Comparison of ENCODE assay signal across 19 cellular contexts in the genomic region with DNA sequence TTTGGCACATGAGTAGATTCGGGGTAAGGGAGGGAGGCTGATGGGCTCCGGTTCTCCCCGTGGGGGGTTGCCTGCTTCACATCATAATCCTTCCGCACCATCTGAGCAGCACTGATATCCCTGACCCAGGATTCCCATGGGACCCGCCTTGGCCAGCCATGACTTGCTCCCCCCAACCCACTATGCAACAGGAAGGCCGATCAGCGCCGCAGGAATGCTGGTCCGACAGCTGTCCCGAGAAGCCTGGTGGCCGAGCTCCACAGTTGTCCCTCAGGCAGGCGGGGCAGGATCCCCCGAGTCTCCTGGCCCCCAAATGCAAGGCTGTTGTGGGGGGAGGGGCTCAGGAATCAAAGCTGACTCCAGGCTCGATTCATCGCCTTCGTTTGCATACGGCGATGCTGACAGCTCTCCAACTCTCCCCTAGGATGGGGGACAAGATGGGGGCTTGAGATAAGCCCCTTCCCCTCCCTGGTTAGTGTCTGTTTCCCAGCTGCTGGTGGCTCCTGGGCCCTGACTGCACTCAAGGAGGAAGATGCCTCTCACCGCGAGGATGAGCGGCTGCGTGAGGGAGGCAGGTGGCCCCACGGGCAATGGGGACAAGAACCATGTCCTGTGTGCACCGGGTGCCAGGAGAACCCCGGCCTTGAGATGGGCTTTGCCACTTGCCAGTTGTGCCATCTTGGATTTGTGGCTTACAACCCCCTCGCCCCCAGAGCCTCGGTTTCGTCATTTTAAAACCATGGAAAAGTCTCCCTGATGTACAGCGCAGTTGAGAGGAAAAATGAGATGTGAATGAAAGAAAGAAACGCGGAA. TPM values are rescaled to one million over a fixed set of nuclear protein-coding genes. Genes with fewer than 3 reads are reported as not detected.
DNase-seq lines count a peak whose midpoint lies in the region; TF ChIP-seq lines count a peak whose summit lies in the region.
"Had no signal": no experiment of that assay in that cellular context is flagged by ENCODE, and none has a peak within 500 bp of the region (broad histone marks: within the 10 kb centered on the region; RNA-seq: fewer than 3 reads in every experiment).

No MANE protein-coding gene starts in this region.

- in situ Hi-C loops in GM23248 (cut with MboI), result no loop called here

- H3K27ac ChIP-seq in GM23248 (no peak overlapping the region), dorsolateral prefrontal cortex (peak overlapping the region in 41 of 59 donors; percentile 6 to 81 (median 51))
- H3K27ac ChIP-seq: adrenal gland, heart left ventricle, right lobe of liver had no signal

- no peaks in the 10 kb centered on the region for H3K9me2 ChIP-seq in GM23248 (ENCODE audit: insufficient read depth)

- peaks cover 8% of the 10 kb centered on the region; the same call in 1 of the 2 replicates for H3K4me1 ChIP-seq in GM23248 (ENCODE audit: insufficient read depth)
- H3K4me1 ChIP-seq: right lobe of liver had no signal

- intact Hi-C loops in dorsolateral prefrontal cortex (cut with DNase I), result no loop called here

- H3K4me2 ChIP-seq in GM23248 (ENCODE audit: unreplicated experiment), result peak overlapping the region; percentile 18

- H2AFZ ChIP-seq in GM23248, result no peak overlapping the region; the same call in 1 of the 2 replicates

- DNase-seq in GM23248, result no peak
- DNase-seq in NCI-H82 treated with DMSO at 0.1 percent for 48 hours (lab: John Stamatoyannopoulos, UW; ENCODE audit: unreplicated experiment), result peak; percentile 90
- no peak for DNase-seq in dorsolateral prefrontal cortex
- DNase-seq in retina, result peak; percentile 82
- DNase-seq in cerebellar cortex (ENCODE audit: low spot score), result no peak
- DNase-seq in AML-193 (lab: John Stamatoyannopoulos, UW), result no peak
- no peak for DNase-seq in AG08396 (ENCODE audit: low spot score)
- DNase-seq in NK-92 (lab: John Stamatoyannopoulos, UW; ENCODE audit: unreplicated experiment), result no peak
- DNase-seq: activated CD4-positive, alpha-beta T cell treated with anti-CD3 and anti-CD28 coated beads for 48 hours; activated effector memory CD4-positive, alpha-beta T cell treated with anti-CD3 and anti-CD28 coated beads, Interleukin-2, amount 50 U/mL, for 16 hours; central memory CD4-positive, alpha-beta T cell; GDM1; heart left ventricle; NCI-H146; right lobe of liver; stimulated activated naive CD4-positive, alpha-beta T cell had no signal

- H4K20me1 ChIP-seq in GM23248 (ENCODE audit: insufficient read depth), result no peaks in the 10 kb centered on the region

- H3K36me3 ChIP-seq in GM23248 (ENCODE audit: low read depth), result no peaks in the 10 kb centered on the region
- H3K36me3 ChIP-seq: adrenal gland, heart left ventricle, MG63, right lobe of liver had no signal

- 59 to 62% methylated on average over 31 of the region's 31 CpGs for WGBS in GM23248 (ENCODE audit: low coverage in 1 of 2, low lambda C conversion rate in 2 of 2, missing lambda C conversion rate in 2 of 2), 2 experiments

- H3K4me3 ChIP-seq in GM23248 (no peak overlapping the region; the same call in 1 of the 2 replicates), dorsolateral prefrontal cortex (peak overlapping the region in 58 of 59 donors; percentile 15 to 68 (median 40))
- H3K4me3 ChIP-seq: adrenal gland, MG63, right lobe of liver had no signal

- H3K9ac ChIP-seq in GM23248, result peak overlapping the region; percentile 2; the same call in 1 of the 2 replicates

- H3F3A ChIP-seq in GM23248 (ENCODE audit: insufficient read depth), result no peaks in the 10 kb centered on the region

- H3K79me2 ChIP-seq in GM23248 (ENCODE audit: insufficient read depth), result no peaks in the 10 kb centered on the region

- H3K27me3 ChIP-seq in GM23248 (replicated peaks; ENCODE audit: insufficient read depth), result peaks cover 36% of the 10 kb centered on the region
- peaks cover 0 to 8% (median 0%) of the 10 kb centered on the region in 45 donors for H3K27me3 ChIP-seq in dorsolateral prefrontal cortex
- H3K27me3 ChIP-seq: MG63, right lobe of liver had no signal

- TF ChIP-seq CTCF in dorsolateral prefrontal cortex (IDR thresholded peaks at IDR 0.05 in 54 of 56, conservative IDR thresholded peaks at IDR 0.05 in 2 of 56; ENCODE audit: low read depth in 1 of 56, partially characterized antibody in 56 of 56), result no peak

- H3K9me3 ChIP-seq in GM23248 (ENCODE audit: low read depth), result no peaks in the 10 kb centered on the region
- H3K9me3 ChIP-seq: adrenal gland, heart left ventricle, MG63, right lobe of liver had no signal

RNA-seq across cellular contexts. Expression of a gene that starts 9.4 kb away (rescaled TPM):
- total RNA-seq in GM23248 (2014; rRNA removed; shearing (Covaris generic)), result 0.11 TPM in 1 of 2 replicates, not detected in the other
- polyA plus RNA-seq in GM23248 (2016; fragmentation: Nextera tagmentation; extraction: Ambion mirVana), result 0.04 and 0.06 TPM in 2 replicates
- 1 to 10 TPM in 59 of 120 experiments, under 1 TPM in 61; 0.26 to 3.8 (median 0.99) TPM for total RNA-seq in dorsolateral prefrontal cortex
- total RNA-seq: omental fat pad, right lobe of liver had no signal

RNA-seq across cellular contexts. Expression of a gene that starts 19.9 kb away (rescaled TPM):
- 54.5 and 61.2 TPM in 2 replicates for total RNA-seq in GM23248 (2014; rRNA removed; shearing (Covaris generic))
- 67.8 and 70.6 TPM in 2 replicates for polyA plus RNA-seq in GM23248 (2016; fragmentation: Nextera tagmentation; extraction: Ambion mirVana)
- 10 to 100 TPM; 15.8 to 42.3 (median 25.8) TPM for total RNA-seq in dorsolateral prefrontal cortex

RNA-seq across cellular contexts. Expression of a gene that starts 35.1 kb away (rescaled TPM):
- 86.8 and 113 TPM in 2 replicates for total RNA-seq in GM23248 (2014; rRNA removed; shearing (Covaris generic))
- polyA plus RNA-seq in GM23248 (2016; fragmentation: Nextera tagmentation; extraction: Ambion mirVana), result 121 TPM in 2 replicates
- total RNA-seq in dorsolateral prefrontal cortex, result 10 to 100 TPM in 113 of 120 experiments, 1 to 10 TPM in 7; 5.0 to 40.1 (median 15.7) TPM

RNA-seq across cellular contexts. Expression of a gene that starts 36.9 kb away (rescaled TPM):
- 9.4 and 10.9 TPM in 2 replicates for total RNA-seq in GM23248 (2014; rRNA removed; shearing (Covaris generic))
- polyA plus RNA-seq in GM23248 (2016; fragmentation: Nextera tagmentation; extraction: Ambion mirVana), result 11.8 TPM in 2 replicates
- 10 to 100 TPM in 25 of 120 experiments, 1 to 10 TPM in 95; 3.9 to 15.3 (median 8.3) TPM for total RNA-seq in dorsolateral prefrontal cortex

RNA-seq across cellular contexts. Expression of a gene that starts 46.2 kb away (rescaled TPM):
- 16.6 and 20.6 TPM in 2 replicates for total RNA-seq in GM23248 (2014; rRNA removed; shearing (Covaris generic))
- polyA plus RNA-seq in GM23248 (2016; fragmentation: Nextera tagmentation; extraction: Ambion mirVana), result 17.8 and 19.4 TPM in 2 replicates
- 100 to 1,000 TPM in 118 of 120 experiments, 10 to 100 TPM in 2; 87.8 to 227 (median 169) TPM for total RNA-seq in dorsolateral prefrontal cortex

Comparison
In these comparisons a context has a peak if more than half of its experiments do, and no peak if none do; other contexts are left out.
1. DNase-seq: peak in NCI-H82 treated with DMSO at 0.1 percent for 48 hours (single experiment) and retina (single experiment); none in GM23248 (single experiment), dorsolateral prefrontal cortex (0 of 10), cerebellar cortex (single experiment), AML-193 (0 of 2), AG08396 (single experiment) and NK-92 (single experiment).